9 cellular contexts compared by ENCODE assay signal in the genomic region with DNA sequence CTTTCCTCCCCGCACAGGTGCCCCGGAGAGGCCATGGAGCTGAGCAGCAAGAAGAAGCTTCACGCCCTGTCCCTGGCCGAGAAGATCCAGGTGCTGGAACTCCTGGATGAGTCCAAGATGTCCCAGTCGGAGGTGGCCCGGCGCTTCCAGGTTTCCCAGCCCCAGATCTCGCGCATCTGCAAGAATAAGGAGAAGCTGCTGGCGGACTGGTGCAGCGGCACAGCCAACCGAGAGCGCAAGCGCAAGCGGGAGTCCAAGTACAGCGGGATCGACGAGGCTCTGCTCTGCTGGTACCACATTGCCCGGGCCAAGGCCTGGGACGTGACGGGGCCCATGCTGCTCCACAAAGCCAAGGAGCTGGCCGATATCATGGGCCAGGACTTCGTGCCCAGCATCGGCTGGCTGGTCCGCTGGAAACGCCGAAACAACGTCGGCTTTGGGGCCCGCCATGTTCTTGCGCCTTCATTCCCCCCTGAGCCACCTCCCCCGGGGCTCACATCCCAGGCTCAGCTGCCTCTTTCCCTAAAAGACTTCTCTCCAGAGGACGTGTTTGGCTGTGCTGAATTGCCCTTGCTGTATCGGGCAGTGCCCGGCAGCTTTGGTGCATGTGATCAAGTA. TPM values are rescaled to one million over a fixed set of nuclear protein-coding genes. Genes with fewer than 3 reads are reported as not detected.
A peak's percentile ranks its signal among the peaks of the same experiment; 100 is the strongest.
DNase-seq lines count a peak whose midpoint lies in the region; ATAC-seq, FAIRE-seq and TF ChIP-seq lines count a peak whose summit lies in the region.
"Had no signal": no experiment of that assay in that cellular context is flagged by ENCODE, and none has a peak within 500 bp of the region (broad histone marks: within the 10 kb centered on the region; RNA-seq: fewer than 3 reads in every experiment).

No MANE protein-coding gene starts in this region.

- no TSS peak for BruUV-seq in mammary epithelial cell (replicated peaks; lab: Mats Ljungman, UMichigan)
- no TSS peak for BruUV-seq in HepG2 (replicated peaks; lab: Mats Ljungman, UMichigan)

- ATAC-seq in activated CD4-positive, alpha-beta T cell treated with anti-CD3 and anti-CD28 coated beads for 36 hours, result no peak
- ATAC-seq in HepG2, result no peak
- ATAC-seq in thoracic aorta (ENCODE audit: insufficient number of reproducible peaks, low FRiP score, low read depth), result no peak

- TF ChIP-seq CTCF in mammary epithelial cell (conservative IDR thresholded peaks at IDR 0.05 in 1 of 2, IDR thresholded peaks at IDR 0.05 in 1 of 2; ENCODE audit: extremely low read depth in 1 of 2, insufficient read depth in 1 of 2, low read depth in 1 of 2, low read length in 2 of 2), result no peak
- TF ChIP-seq CTCF in HepG2 (CRISPR knock-in tag; IDR thresholded peaks at IDR 0.05), result no peak
- no peak for TF ChIP-seq CTCF in thoracic aorta (IDR thresholded peaks at IDR 0.05)

- H3K4me3 Mint-ChIP-seq in activated CD4-positive, alpha-beta T cell treated with anti-CD3 and anti-CD28 coated beads for 36 hours, result peak overlapping the region; percentile 73

- no peak for TF ChIP-seq POLR2A in HepG2 (IDR thresholded peaks at IDR 0.05; ENCODE audit: insufficient read depth in 1 of 2, low read depth in 2 of 2, low read length in 2 of 2)

- TF ChIP-seq EP300 in HepG2 (IDR thresholded peaks at IDR 0.05; ENCODE audit: low read depth in 2 of 2, low read length in 2 of 2) (no peak), HepG2 (CRISPR knock-in tag; IDR thresholded peaks at IDR 0.05; ENCODE audit: borderline replicate concordance) (no peak)

- CTCF ChIA-PET in activated CD4-positive, alpha-beta T cell treated with anti-CD3 and anti-CD28 coated beads for 36 hours (lab: Charles Lee), result interaction anchor here (1.0 to 1.2 kb wide), 5 partner anchors 12 to 144 kb away, joined by 3 to 6 read pairs (median 4); no protein-coding TSS in a partner anchor
- CTCF ChIA-PET in mammary epithelial cell (lab: Charles Lee; ENCODE audit: low non-redundant PET), result interaction anchor here (0.7 kb wide), 1 partner anchor 115 kb away, joined by 4 read pairs; no protein-coding TSS in a partner anchor
- CTCF ChIA-PET in HepG2 (lab: Yijun Ruan, JAX; ENCODE audit: low intra/inter-chr PET ratio, low total read pairs), result no interaction called here

- H3K79me2 ChIP-seq in mammary epithelial cell (ENCODE audit: insufficient read depth, low read length), result no peaks in the 10 kb centered on the region
- no peaks in the 10 kb centered on the region for H3K79me2 ChIP-seq in HepG2 (ENCODE audit: insufficient read depth, low read length)

- in situ Hi-C loops in mammary epithelial cell (cut with MboI; ENCODE audit: low sequenced_read_pairs in 2 of 2) (no loop called here), HepG2 (cut with HindIII; ENCODE audit: extremely low pct_ligation_motif_present, low pct_unique_long_range_greater_than_20kb) (no loop called here)

- WGBS in mammary epithelial cell (ENCODE audit: low coverage, missing lambda C conversion rate), result 51% methylated on average over 15 of the region's 35 CpGs
- WGBS in HepG2 (ENCODE audit: low lambda C conversion rate), result 95% methylated on average over 29 of the region's 35 CpGs

- H3K4me3 ChIP-seq in mammary epithelial cell (replicated peaks in 1 of 3; ENCODE audit: insufficient read depth in 1 of 3, low read depth in 2 of 3, low read length in 3 of 3) (peak overlapping the region in 2 of 3 experiments; percentile 2 to 24), HepG2 (replicated peaks in 1 of 3; ENCODE audit: insufficient read depth in 1 of 3, low read depth in 2 of 3, low read length in 3 of 3) (peak overlapping the region in 1 of 3 experiments; percentile 82; a peak in 1 of 6 replicates), thoracic aorta (peak overlapping the region; percentile 72)

- dilution Hi-C loops in mammary epithelial cell (cut with HindIII; ENCODE audit: low sequenced_read_pairs), result loop anchor here (5.0 to 10.0 kb wide), 2 partner anchors 34 to 561 kb away; no protein-coding TSS in a partner anchor

- no peaks in the 10 kb centered on the region for H3K27me3 Mint-ChIP-seq in activated CD4-positive, alpha-beta T cell treated with anti-CD3 and anti-CD28 coated beads for 36 hours

- H3K4me1 Mint-ChIP-seq in activated CD4-positive, alpha-beta T cell treated with anti-CD3 and anti-CD28 coated beads for 36 hours, result peaks cover 13% of the 10 kb centered on the region

- POLR2A ChIA-PET in activated CD4-positive, alpha-beta T cell treated with anti-CD3 and anti-CD28 coated beads for 36 hours (lab: Charles Lee), result interaction anchor here (0.6 to 1.2 kb wide), 4 partner anchors 21 to 431 kb away, joined by 3 read pairs; no protein-coding TSS in a partner anchor
- POLR2A ChIA-PET in HepG2 (lab: Yijun Ruan, JAX), result interaction anchor here (0.9 to 6.3 kb wide), 6 partner anchors 15 to 220 kb away, joined by 3 to 87 read pairs (median 28); partner anchors contain the start of genes DPF2, EHBP1L1 and MALAT1

- no peaks in the 10 kb centered on the region for H4K20me1 ChIP-seq in mammary epithelial cell (ENCODE audit: insufficient read depth, low read length)
- no peaks in the 10 kb centered on the region for H4K20me1 ChIP-seq in HepG2 (ENCODE audit: insufficient read depth, low read length)

- H3K9ac ChIP-seq in mammary epithelial cell (ENCODE audit: insufficient read depth, low read length) (no peak overlapping the region), HepG2 (ENCODE audit: insufficient read depth, low read depth, low read length) (no peak overlapping the region)

- no peak overlapping the region for H3K27ac ChIP-seq in mammary epithelial cell (ENCODE audit: insufficient read depth, low read depth, low read length)
- no peak overlapping the region for H3K27ac ChIP-seq in HepG2 (ENCODE audit: extremely low read length, insufficient read depth, low read length)
- no peak overlapping the region for H3K27ac ChIP-seq in thoracic aorta
- H3K27ac ChIP-seq: SJSA1 had no signal

- H3K4me1 ChIP-seq in mammary epithelial cell (ENCODE audit: insufficient read depth, low read length), result peaks cover 15% of the 10 kb centered on the region
- peaks cover 50% of the 10 kb centered on the region for H3K4me1 ChIP-seq in HepG2 (ENCODE audit: insufficient read depth, low read length)
- H3K4me1 ChIP-seq in thoracic aorta (ENCODE audit: control insufficient read depth in 1 of 2, low read depth in 2 of 2), result peaks cover 18 to 24% of the 10 kb centered on the region in 2 donors

- H3K27me3 ChIP-seq in mammary epithelial cell (ENCODE audit: insufficient read depth, low read length) (peaks cover 12% of the 10 kb centered on the region), HepG2 (ENCODE audit: control insufficient read depth in 1 of 2, insufficient read depth in 2 of 2, low read length in 2 of 2) (no peaks in the 10 kb centered on the region), thoracic aorta (replicated peaks; ENCODE audit: insufficient read depth) (no peaks in the 10 kb centered on the region)

- no peak for FAIRE-seq in HepG2 (lab: Jason Lieb, UNC)
- FAIRE-seq in urothelium cell line (lab: Jason Lieb, UNC), result no peak

- H3K9me3 ChIP-seq in mammary epithelial cell (replicated peaks; ENCODE audit: insufficient read depth, low read length) (no peaks in the 10 kb centered on the region), HepG2 (ENCODE audit: low read length) (no peaks in the 10 kb centered on the region), thoracic aorta (no peaks in the 10 kb centered on the region)
- H3K9me3 ChIP-seq: SJSA1 had no signal

- H3K4me2 ChIP-seq in mammary epithelial cell (ENCODE audit: insufficient read depth, low read depth, low read length) (peak overlapping the region; percentile 88), HepG2 (ENCODE audit: low read depth, low read length) (peak overlapping the region; percentile 83)

- no peak for TF ChIP-seq RAD21 in HepG2 (CRISPR knock-in tag; IDR thresholded peaks at IDR 0.05)

- DNase-seq in activated CD4-positive, alpha-beta T cell treated with anti-CD3 and anti-CD28 coated beads for 36 hours, result no peak
- DNase-seq in activated CD4-positive, alpha-beta T cell treated with anti-CD3 and anti-CD28 coated beads, Interleukin-2, amount 50 U/mL, for 4 hours, result no peak
- DNase-seq in mammary epithelial cell (peak; percentile 14), HepG2 (ENCODE audit: low spot score) (no peak), thoracic aorta (ENCODE audit: low spot score) (no peak), NCI-H345 treated with DMSO at 0.1 percent for 48 hours (lab: John Stamatoyannopoulos, UW; ENCODE audit: unreplicated experiment) (no peak), urothelium cell line (ENCODE audit: low spot score) (no peak), HuH-7.5 (ENCODE audit: low spot score) (no peak)

- no peaks in the 10 kb centered on the region for H3K9me3 Mint-ChIP-seq in activated CD4-positive, alpha-beta T cell treated with anti-CD3 and anti-CD28 coated beads for 36 hours (ENCODE audit: low read depth)

- intact Hi-C loops in activated CD4-positive, alpha-beta T cell treated with anti-CD3 and anti-CD28 coated beads for 36 hours (cut with DNase I, micrococcal nuclease), result no loop called here
- intact Hi-C loops in mammary epithelial cell (cut with micrococcal nuclease), result no loop called here
- intact Hi-C loops in HepG2 (cut with micrococcal nuclease; ENCODE audit: unreplicated experiment), result no loop called here

- H3K36me3 Mint-ChIP-seq in activated CD4-positive, alpha-beta T cell treated with anti-CD3 and anti-CD28 coated beads for 36 hours (ENCODE audit: low read depth), result peaks cover 11% of the 10 kb centered on the region

- H2AFZ ChIP-seq in mammary epithelial cell (ENCODE audit: low read depth, low read length) (no peak overlapping the region), HepG2 (ENCODE audit: low read length) (no peak overlapping the region)

- H3K36me3 ChIP-seq in mammary epithelial cell (ENCODE audit: insufficient read depth, low read length), result peaks cover 6% of the 10 kb centered on the region
- peaks cover 9 to 14% of the 10 kb centered on the region in 2 experiments; a peak in 3 of 5 replicates for H3K36me3 ChIP-seq in HepG2 (replicated peaks in 1 of 2; ENCODE audit: control insufficient read depth in 1 of 2, insufficient read depth in 2 of 2, low read length in 2 of 2)
- peaks cover 18% of the 10 kb centered on the region for H3K36me3 ChIP-seq in thoracic aorta

- H3K27ac Mint-ChIP-seq in activated CD4-positive, alpha-beta T cell treated with anti-CD3 and anti-CD28 coated beads for 36 hours, result no peak overlapping the region

RNA-seq across cellular contexts. Expression of gene TIGD3, which starts 1.3 kb away (rescaled TPM):
- total RNA-seq in activated CD4-positive, alpha-beta T cell treated with anti-CD3 and anti-CD28 coated beads for 36 hours, result 1 to 10 TPM in 1 of 2 experiments, under 1 TPM in 1; 0.58 to 1.1 TPM
- total RNA-seq in mammary epithelial cell, result not detected
- 0.03 TPM for polyA plus RNA-seq in mammary epithelial cell
- polyA minus RNA-seq in mammary epithelial cell, result not detected
- total RNA-seq in HepG2 (2016; rRNA removed; fragmentation: Illumina TruSeq; extraction: Trizol), result 4.0 and 4.9 TPM in 2 replicates
- total RNA-seq in HepG2 (2016; cell fraction: cytosol; rRNA removed; fragmentation: Illumina TruSeq; extraction: Trizol; ENCODE audit: low read depth), result 1.8 TPM in 2 replicates
- 2.9 and 5.0 TPM in 2 replicates for total RNA-seq in HepG2 (2016; cell fraction: insoluble cytoplasmic fraction; rRNA removed; fragmentation: Illumina TruSeq; extraction: Trizol)
- total RNA-seq in HepG2 (2016; cell fraction: membrane; rRNA removed; fragmentation: Illumina TruSeq; extraction: Trizol), result 4.8 and 6.2 TPM in 2 replicates
- 3.5 and 3.9 TPM in 2 replicates for total RNA-seq in HepG2 (2016; cell fraction: nucleus; rRNA removed; fragmentation: Illumina TruSeq; extraction: Trizol)
- 0.49 and 1.0 TPM in 2 replicates for polyA plus RNA-seq in HepG2 (2011; rRNA removed)
- 0.56 and 0.79 TPM in 2 replicates for polyA plus RNA-seq in HepG2 (2011; cell fraction: cytosol; rRNA removed)
- polyA plus RNA-seq in HepG2 (2011; cell fraction: nucleus; rRNA removed), result 1.9 and 2.2 TPM in 2 replicates
- 0.59 and 0.70 TPM in 2 replicates for polyA plus RNA-seq in HepG2 (2012)
- polyA plus RNA-seq in HepG2 (2016; cell fraction: cytosol; fragmentation: Illumina TruSeq; extraction: Trizol; ENCODE audit: low read depth), result 1.0 and 1.4 TPM in 2 replicates
- 2.7 and 3.5 TPM in 2 replicates for polyA plus RNA-seq in HepG2 (2016; cell fraction: insoluble cytoplasmic fraction; fragmentation: Illumina TruSeq; extraction: Trizol; ENCODE audit: low read depth)
- 2.7 and 3.4 TPM in 2 replicates for polyA plus RNA-seq in HepG2 (2016; cell fraction: membrane; fragmentation: Illumina TruSeq; extraction: Trizol; ENCODE audit: low read depth)
- polyA plus RNA-seq in HepG2 (2016; cell fraction: nucleus; fragmentation: Illumina TruSeq; extraction: Trizol; ENCODE audit: insufficient read depth, low read depth), result 6.7 TPM in 2 replicates
- 1.2 and 1.3 TPM in 2 replicates for polyA minus RNA-seq in HepG2 (2011; rRNA and poly(A)+ RNA removed; ENCODE audit: low replicate concordance)
- 0.59 and 0.79 TPM in 2 replicates for polyA minus RNA-seq in HepG2 (2011; cell fraction: cytosol; rRNA and poly(A)+ RNA removed)
- 1.1 and 1.5 TPM in 2 replicates for polyA minus RNA-seq in HepG2 (2011; cell fraction: nucleus; rRNA and poly(A)+ RNA removed)
- not detected for total RNA-seq in thoracic aorta
- total RNA-seq: SJSA1 had no signal

RNA-seq across cellular contexts. Expression of gene DPF2, which starts 22.2 kb away (rescaled TPM):
- total RNA-seq in activated CD4-positive, alpha-beta T cell treated with anti-CD3 and anti-CD28 coated beads for 36 hours, result 10 to 100 TPM; 67.5 to 69.0 TPM
- 10 to 100 TPM; 31.0 to 54.6 TPM for total RNA-seq in mammary epithelial cell
- polyA plus RNA-seq in mammary epithelial cell, result 32.7 TPM
- 80.0 TPM for polyA minus RNA-seq in mammary epithelial cell
- 30.4 and 31.0 TPM in 2 replicates for total RNA-seq in HepG2 (2016; rRNA removed; fragmentation: Illumina TruSeq; extraction: Trizol)
- 6.9 and 8.6 TPM in 2 replicates for total RNA-seq in HepG2 (2016; cell fraction: cytosol; rRNA removed; fragmentation: Illumina TruSeq; extraction: Trizol; ENCODE audit: low read depth)
- 30.2 and 32.5 TPM in 2 replicates for total RNA-seq in HepG2 (2016; cell fraction: insoluble cytoplasmic fraction; rRNA removed; fragmentation: Illumina TruSeq; extraction: Trizol)
- total RNA-seq in HepG2 (2016; cell fraction: membrane; rRNA removed; fragmentation: Illumina TruSeq; extraction: Trizol), result 14.1 and 16.7 TPM in 2 replicates
- 22.1 and 26.8 TPM in 2 replicates for total RNA-seq in HepG2 (2016; cell fraction: nucleus; rRNA removed; fragmentation: Illumina TruSeq; extraction: Trizol)
- polyA plus RNA-seq in HepG2 (2011; rRNA removed), result 20.4 and 21.0 TPM in 2 replicates
- 18.8 and 20.8 TPM in 2 replicates for polyA plus RNA-seq in HepG2 (2011; cell fraction: cytosol; rRNA removed)
- 70.3 and 70.7 TPM in 2 replicates for polyA plus RNA-seq in HepG2 (2011; cell fraction: nucleus; rRNA removed)
- polyA plus RNA-seq in HepG2 (2012), result 24.2 and 26.4 TPM in 2 replicates
- polyA plus RNA-seq in HepG2 (2016; cell fraction: cytosol; fragmentation: Illumina TruSeq; extraction: Trizol; ENCODE audit: low read depth), result 3.8 and 3.9 TPM in 2 replicates
- 40.7 and 49.0 TPM in 2 replicates for polyA plus RNA-seq in HepG2 (2016; cell fraction: insoluble cytoplasmic fraction; fragmentation: Illumina TruSeq; extraction: Trizol; ENCODE audit: low read depth)
- 9.5 and 10.0 TPM in 2 replicates for polyA plus RNA-seq in HepG2 (2016; cell fraction: membrane; fragmentation: Illumina TruSeq; extraction: Trizol; ENCODE audit: low read depth)
- 56.7 and 57.4 TPM in 2 replicates for polyA plus RNA-seq in HepG2 (2016; cell fraction: nucleus; fragmentation: Illumina TruSeq; extraction: Trizol; ENCODE audit: insufficient read depth, low read depth)
- 48.9 and 49.9 TPM in 2 replicates for polyA minus RNA-seq in HepG2 (2011; rRNA and poly(A)+ RNA removed; ENCODE audit: low replicate concordance)
- 18.2 and 18.4 TPM in 2 replicates for polyA minus RNA-seq in HepG2 (2011; cell fraction: cytosol; rRNA and poly(A)+ RNA removed)
- polyA minus RNA-seq in HepG2 (2011; cell fraction: nucleus; rRNA and poly(A)+ RNA removed), result 31.2 and 43.3 TPM in 2 replicates
- 10 to 100 TPM; 33.3 to 49.4 TPM for total RNA-seq in thoracic aorta

RNA-seq across cellular contexts. Expression of gene SLC25A45, which starts 26.6 kb away (rescaled TPM):
- total RNA-seq in activated CD4-positive, alpha-beta T cell treated with anti-CD3 and anti-CD28 coated beads for 36 hours, result 10 to 100 TPM; 13.2 to 14.3 TPM
- 1 to 10 TPM in 1 of 2 donors, under 1 TPM in 1; 0.50 to 2.4 TPM for total RNA-seq in mammary epithelial cell
- polyA plus RNA-seq in mammary epithelial cell, result 0.28 TPM
- 2.0 TPM for polyA minus RNA-seq in mammary epithelial cell
- total RNA-seq in HepG2 (2016; rRNA removed; fragmentation: Illumina TruSeq; extraction: Trizol), result 2.1 and 3.4 TPM in 2 replicates
- total RNA-seq in HepG2 (2016; cell fraction: cytosol; rRNA removed; fragmentation: Illumina TruSeq; extraction: Trizol; ENCODE audit: low read depth), result 0.79 and 1.0 TPM in 2 replicates
- total RNA-seq in HepG2 (2016; cell fraction: insoluble cytoplasmic fraction; rRNA removed; fragmentation: Illumina TruSeq; extraction: Trizol), result 1.9 TPM in 2 replicates
- 1.5 and 2.2 TPM in 2 replicates for total RNA-seq in HepG2 (2016; cell fraction: membrane; rRNA removed; fragmentation: Illumina TruSeq; extraction: Trizol)
- 1.3 and 3.5 TPM in 2 replicates for total RNA-seq in HepG2 (2016; cell fraction: nucleus; rRNA removed; fragmentation: Illumina TruSeq; extraction: Trizol)
- polyA plus RNA-seq in HepG2 (2011; rRNA removed), result 1.2 and 1.9 TPM in 2 replicates
- polyA plus RNA-seq in HepG2 (2011; cell fraction: cytosol; rRNA removed), result 0.95 and 0.99 TPM in 2 replicates
- polyA plus RNA-seq in HepG2 (2011; cell fraction: nucleus; rRNA removed), result 5.9 and 6.0 TPM in 2 replicates
- polyA plus RNA-seq in HepG2 (2012), result 2.0 and 4.1 TPM in 2 replicates
- polyA plus RNA-seq in HepG2 (2016; cell fraction: cytosol; fragmentation: Illumina TruSeq; extraction: Trizol; ENCODE audit: low read depth), result 0.45 and 0.70 TPM in 2 replicates
- 1.3 and 1.6 TPM in 2 replicates for polyA plus RNA-seq in HepG2 (2016; cell fraction: insoluble cytoplasmic fraction; fragmentation: Illumina TruSeq; extraction: Trizol; ENCODE audit: low read depth)
- 1.4 and 1.5 TPM in 2 replicates for polyA plus RNA-seq in HepG2 (2016; cell fraction: membrane; fragmentation: Illumina TruSeq; extraction: Trizol; ENCODE audit: low read depth)
- polyA plus RNA-seq in HepG2 (2016; cell fraction: nucleus; fragmentation: Illumina TruSeq; extraction: Trizol; ENCODE audit: insufficient read depth, low read depth), result 5.6 and 8.8 TPM in 2 replicates
- polyA minus RNA-seq in HepG2 (2011; rRNA and poly(A)+ RNA removed; ENCODE audit: low replicate concordance), result 1.9 and 7.2 TPM in 2 replicates
- 1.4 and 2.5 TPM in 2 replicates for polyA minus RNA-seq in HepG2 (2011; cell fraction: cytosol; rRNA and poly(A)+ RNA removed)
- polyA minus RNA-seq in HepG2 (2011; cell fraction: nucleus; rRNA and poly(A)+ RNA removed), result 1.4 and 2.4 TPM in 2 replicates
- 10 to 100 TPM; 19.0 to 26.7 TPM for total RNA-seq in thoracic aorta

RNA-seq across cellular contexts. Expression of gene FRMD8, which starts 30.6 kb away (rescaled TPM):
- total RNA-seq in activated CD4-positive, alpha-beta T cell treated with anti-CD3 and anti-CD28 coated beads for 36 hours, result 10 to 100 TPM; 32.7 to 37.5 TPM
- 10 to 100 TPM; 43.4 to 74.8 TPM for total RNA-seq in mammary epithelial cell
- polyA plus RNA-seq in mammary epithelial cell, result 34.0 TPM
- 43.2 TPM for polyA minus RNA-seq in mammary epithelial cell
- total RNA-seq in HepG2 (2016; rRNA removed; fragmentation: Illumina TruSeq; extraction: Trizol), result 18.0 and 20.6 TPM in 2 replicates
- total RNA-seq in HepG2 (2016; cell fraction: cytosol; rRNA removed; fragmentation: Illumina TruSeq; extraction: Trizol; ENCODE audit: low read depth), result 2.2 and 2.9 TPM in 2 replicates
- 17.5 and 22.6 TPM in 2 replicates for total RNA-seq in HepG2 (2016; cell fraction: insoluble cytoplasmic fraction; rRNA removed; fragmentation: Illumina TruSeq; extraction: Trizol)
- total RNA-seq in HepG2 (2016; cell fraction: membrane; rRNA removed; fragmentation: Illumina TruSeq; extraction: Trizol), result 5.3 and 6.3 TPM in 2 replicates
- 12.4 and 14.6 TPM in 2 replicates for total RNA-seq in HepG2 (2016; cell fraction: nucleus; rRNA removed; fragmentation: Illumina TruSeq; extraction: Trizol)
- polyA plus RNA-seq in HepG2 (2011; rRNA removed), result 5.8 and 9.4 TPM in 2 replicates
- 5.9 and 6.7 TPM in 2 replicates for polyA plus RNA-seq in HepG2 (2011; cell fraction: cytosol; rRNA removed)
- 26.7 and 32.6 TPM in 2 replicates for polyA plus RNA-seq in HepG2 (2011; cell fraction: nucleus; rRNA removed)
- 3.5 and 5.2 TPM in 2 replicates for polyA plus RNA-seq in HepG2 (2012)
- polyA plus RNA-seq in HepG2 (2016; cell fraction: cytosol; fragmentation: Illumina TruSeq; extraction: Trizol; ENCODE audit: low read depth), result 2.5 and 2.6 TPM in 2 replicates
- 13.5 and 17.1 TPM in 2 replicates for polyA plus RNA-seq in HepG2 (2016; cell fraction: insoluble cytoplasmic fraction; fragmentation: Illumina TruSeq; extraction: Trizol; ENCODE audit: low read depth)
- 2.8 and 3.8 TPM in 2 replicates for polyA plus RNA-seq in HepG2 (2016; cell fraction: membrane; fragmentation: Illumina TruSeq; extraction: Trizol; ENCODE audit: low read depth)
- polyA plus RNA-seq in HepG2 (2016; cell fraction: nucleus; fragmentation: Illumina TruSeq; extraction: Trizol; ENCODE audit: insufficient read depth, low read depth), result 21.4 and 24.7 TPM in 2 replicates
- 22.3 and 24.3 TPM in 2 replicates for polyA minus RNA-seq in HepG2 (2011; rRNA and poly(A)+ RNA removed; ENCODE audit: low replicate concordance)
- polyA minus RNA-seq in HepG2 (2011; cell fraction: cytosol; rRNA and poly(A)+ RNA removed), result 5.4 and 6.2 TPM in 2 replicates
- polyA minus RNA-seq in HepG2 (2011; cell fraction: nucleus; rRNA and poly(A)+ RNA removed), result 6.2 and 11.8 TPM in 2 replicates
- total RNA-seq in thoracic aorta, result 10 to 100 TPM; 45.2 to 45.9 TPM

RNA-seq across cellular contexts. Expression of gene CDC42EP2, which starts 41.2 kb away (rescaled TPM):
- total RNA-seq in activated CD4-positive, alpha-beta T cell treated with anti-CD3 and anti-CD28 coated beads for 36 hours, result under 1 TPM; 0.91 to 0.93 TPM
- total RNA-seq in mammary epithelial cell (10 to 100 TPM in 1 of 2 donors, 1 to 10 TPM in 1; 6.8 to 24.8 TPM), HepG2 (2016; rRNA removed; fragmentation: Illumina TruSeq; extraction: Trizol) (2.5 and 7.1 TPM in 2 replicates), thoracic aorta (10 to 100 TPM in 1 of 2 donors, 1 to 10 TPM in 1; 8.5 to 18.7 TPM)
- polyA plus RNA-seq in mammary epithelial cell (21.8 TPM), HepG2 (2011; rRNA removed) (2.3 and 4.2 TPM in 2 replicates)
- 41.6 TPM for polyA minus RNA-seq in mammary epithelial cell
- 5.9 and 6.4 TPM in 2 replicates for total RNA-seq in HepG2 (2016; cell fraction: cytosol; rRNA removed; fragmentation: Illumina TruSeq; extraction: Trizol; ENCODE audit: low read depth)
- total RNA-seq in HepG2 (2016; cell fraction: insoluble cytoplasmic fraction; rRNA removed; fragmentation: Illumina TruSeq; extraction: Trizol), result 4.5 and 5.9 TPM in 2 replicates
- 10.1 and 10.2 TPM in 2 replicates for total RNA-seq in HepG2 (2016; cell fraction: membrane; rRNA removed; fragmentation: Illumina TruSeq; extraction: Trizol)
- total RNA-seq in HepG2 (2016; cell fraction: nucleus; rRNA removed; fragmentation: Illumina TruSeq; extraction: Trizol), result 4.2 and 5.2 TPM in 2 replicates
- 1.4 and 1.9 TPM in 2 replicates for polyA plus RNA-seq in HepG2 (2011; cell fraction: cytosol; rRNA removed)
- polyA plus RNA-seq in HepG2 (2011; cell fraction: nucleus; rRNA removed), result 8.3 and 9.7 TPM in 2 replicates
- 3.4 and 7.2 TPM in 2 replicates for polyA plus RNA-seq in HepG2 (2012)
- 2.1 and 2.6 TPM in 2 replicates for polyA plus RNA-seq in HepG2 (2016; cell fraction: cytosol; fragmentation: Illumina TruSeq; extraction: Trizol; ENCODE audit: low read depth)
- polyA plus RNA-seq in HepG2 (2016; cell fraction: insoluble cytoplasmic fraction; fragmentation: Illumina TruSeq; extraction: Trizol; ENCODE audit: low read depth), result 3.3 and 4.5 TPM in 2 replicates
- 4.0 TPM in 2 replicates for polyA plus RNA-seq in HepG2 (2016; cell fraction: membrane; fragmentation: Illumina TruSeq; extraction: Trizol; ENCODE audit: low read depth)
- polyA plus RNA-seq in HepG2 (2016; cell fraction: nucleus; fragmentation: Illumina TruSeq; extraction: Trizol; ENCODE audit: insufficient read depth, low read depth), result 5.6 and 6.7 TPM in 2 replicates
- 29.3 and 50.7 TPM in 2 replicates for polyA minus RNA-seq in HepG2 (2011; rRNA and poly(A)+ RNA removed; ENCODE audit: low replicate concordance)
- polyA minus RNA-seq in HepG2 (2011; cell fraction: cytosol; rRNA and poly(A)+ RNA removed), result 3.2 and 5.1 TPM in 2 replicates
- 15.8 and 18.4 TPM in 2 replicates for polyA minus RNA-seq in HepG2 (2011; cell fraction: nucleus; rRNA and poly(A)+ RNA removed)
